9 cellular contexts compared by ENCODE assay signal in genomic region chr6:33577106-33577535, GRCh38. TPM values are rescaled to one million over a fixed set of nuclear protein-coding genes. Genes with fewer than 3 reads are reported as not detected.
DNase-seq lines count a peak whose midpoint lies in the region; ATAC-seq and TF ChIP-seq lines count a peak whose summit lies in the region.
"Had no signal": no experiment of that assay in that cellular context is flagged by ENCODE, and none has a peak within 500 bp of the region (broad histone marks: within the 10 kb centered on the region; RNA-seq: fewer than 3 reads in every experiment).

No MANE protein-coding gene starts in this region.

- H3K4me1 ChIP-seq in IMR-90 (ENCODE audit: control insufficient read depth, insufficient read depth, low read length) (peaks cover 6% of the 10 kb centered on the region), esophagus muscularis mucosa (peaks cover 30 to 46% (median 39%) of the 10 kb centered on the region in 4 donors)

- H4K20me1 ChIP-seq in IMR-90 (ENCODE audit: insufficient read depth, low read length): peaks cover 3% of the 10 kb centered on the region; the same call in 1 of the 2 replicates

- no peak for TF ChIP-seq EP300 in esophagus muscularis mucosa (IDR thresholded peaks at IDR 0.05)

- H3K27ac ChIP-seq in IMR-90 (ENCODE audit: insufficient read depth, low read length) (no peak overlapping the region), esophagus muscularis mucosa (replicated peaks in 1 of 4) (peak overlapping the region; percentile 10 to 91 (median 70)), skin epidermis (peak overlapping the region in 20 of 21 experiments; percentile 11 to 98 (median 92))

- H3K4me3 ChIP-seq in IMR-90 (ENCODE audit: insufficient read depth, low read depth, low read length): no peak overlapping the region
- H3K4me3 ChIP-seq in esophagus muscularis mucosa: no peak overlapping the region
- peak overlapping the region in 1 of 7 experiments; percentile 17 for H3K4me3 ChIP-seq in skin epidermis

- H3K4me1 Mint-ChIP-seq in T-helper 17 cell: peaks cover 19% of the 10 kb centered on the region

- no peak overlapping the region for H4K8ac ChIP-seq in IMR-90 (ENCODE audit: low read depth in 2 of 2, low read length in 2 of 2)

- peak overlapping the region; percentile 99 for H3K4me3 Mint-ChIP-seq in T-helper 17 cell

- H3K9me3 ChIP-seq in IMR-90 (ENCODE audit: control insufficient read depth, insufficient read depth, low read length): no peaks in the 10 kb centered on the region
- H3K9me3 ChIP-seq in T-helper 17 cell (ENCODE audit: control insufficient read depth, low read length, poor library complexity, severe bottlenecking): no peaks in the 10 kb centered on the region
- H3K9me3 ChIP-seq in esophagus muscularis mucosa: no peaks in the 10 kb centered on the region

- H3K23ac ChIP-seq in IMR-90 (ENCODE audit: low read depth, low read length): no peak overlapping the region

- BruUV-seq in IMR-90 (replicated peaks; lab: Mats Ljungman, UMichigan): no TSS peak

- no peak overlapping the region for H3K4ac ChIP-seq in IMR-90 (ENCODE audit: low read depth, low read length)

- intact Hi-C loops in IMR-90 (cut with micrococcal nuclease) (no loop called here), esophagus muscularis mucosa (cut with DNase I) (loop anchor here (10.0 kb wide), 2 partner anchors 122 to 182 kb away; partner anchors contain the start of genes KIFC1 and ZBTB9)

- 100% methylated on average over 1 of the region's 9 CpGs; no CpG with 5 or more reads in 1 of the 2 experiments for whole genome bisulfite sequencing in IMR-90 (ENCODE audit: extremely low coverage in 2 of 2, insufficient read length in 1 of 2), 2 experiments
- 59% methylated on average over 9 of the region's 9 CpGs for WGBS in esophagus muscularis mucosa

- H2BK5ac ChIP-seq in IMR-90 (ENCODE audit: low read depth, low read length, poor library complexity, severe bottlenecking): no peak overlapping the region

- H3K18ac ChIP-seq in IMR-90 (ENCODE audit: low read depth, low read length): no peak overlapping the region

- no peak overlapping the region for H3K14ac ChIP-seq in IMR-90 (replicated peaks; ENCODE audit: low read depth, low read length)

- H2BK15ac ChIP-seq in IMR-90 (ENCODE audit: low read depth, low read length): no peak overlapping the region

- CTCF ChIA-PET in IMR-90 (lab: Yijun Ruan, JAX): no interaction called here

- no peak overlapping the region for H2AK5ac ChIP-seq in IMR-90 (ENCODE audit: low read depth, low read length)

- H4K5ac ChIP-seq in IMR-90 (ENCODE audit: low read depth, low read length): no peak overlapping the region

- no peak overlapping the region for H3K9ac ChIP-seq in IMR-90 (ENCODE audit: low read depth, low read length)

- no peak for TF ChIP-seq POLR2A in IMR-90 (IDR thresholded peaks at IDR 0.05; ENCODE audit: low read depth, low read length)
- TF ChIP-seq POLR2A in esophagus muscularis mucosa (IDR thresholded peaks at IDR 0.05; ENCODE audit: low read depth): no peak

- no peak for TF ChIP-seq RAD21 in IMR-90 (IDR thresholded peaks at IDR 0.05; ENCODE audit: low read length)

- H3K9me1 ChIP-seq in IMR-90 (ENCODE audit: insufficient read depth, low read length): peaks cover 6% of the 10 kb centered on the region; the same call in 1 of the 2 replicates

- H3K56ac ChIP-seq in IMR-90 (ENCODE audit: extremely low read depth, insufficient read depth, low read length): no peak overlapping the region

- no peak overlapping the region for H2BK120ac ChIP-seq in IMR-90 (ENCODE audit: low read depth, low read length)

- peak overlapping the region; percentile 82 for H2AK9ac ChIP-seq in IMR-90 (replicated peaks; ENCODE audit: low read depth, low read length, poor library complexity)

- H3K27me3 ChIP-seq in IMR-90 (ENCODE audit: control insufficient read depth, insufficient read depth, low read length): no peaks in the 10 kb centered on the region
- no peaks in the 10 kb centered on the region for H3K27me3 ChIP-seq in esophagus muscularis mucosa

- in situ Hi-C loops in IMR-90 (cut with MboI; ENCODE audit: low sequenced_read_pairs): no loop called here

- no peak overlapping the region for H3K4me2 ChIP-seq in IMR-90 (ENCODE audit: low read depth, low read length)

- no peaks in the 10 kb centered on the region for H3K27me3 Mint-ChIP-seq in T-helper 17 cell

- no peaks in the 10 kb centered on the region for H3K36me3 Mint-ChIP-seq in T-helper 17 cell (ENCODE audit: low read depth)

- TF ChIP-seq CTCF in IMR-90 (conservative IDR thresholded peaks at IDR 0.05; ENCODE audit: low read depth, low read length): no peak
- TF ChIP-seq CTCF in esophagus muscularis mucosa (IDR thresholded peaks at IDR 0.05): no peak
- TF ChIP-seq CTCF in omental fat pad (IDR thresholded peaks at IDR 0.05): no peak

- ATAC-seq in IMR-90 (ENCODE audit: low read depth) (no peak), T-helper 17 cell (no peak), omental fat pad (ENCODE audit: low FRiP score) (no peak), GM19023 (IDR thresholded peaks at IDR 0.05; ENCODE audit: unreplicated experiment) (no peak), GM18870 (IDR thresholded peaks at IDR 0.05; ENCODE audit: unreplicated experiment) (no peak)

- H3K27ac Mint-ChIP-seq in T-helper 17 cell: peak overlapping the region; percentile 98

- POLR2A ChIA-PET in IMR-90 (lab: Charles Lee; ENCODE audit: unreplicated experiment): no interaction called here

- no peak overlapping the region for H2BK20ac ChIP-seq in IMR-90 (ENCODE audit: low read depth, low read length)

- no peak overlapping the region for H4K91ac ChIP-seq in IMR-90 (ENCODE audit: insufficient read depth, low read depth, low read length)

- H3K79me1 ChIP-seq in IMR-90 (ENCODE audit: low read depth in 1 of 2, low read length in 2 of 2): peaks cover 11 to 38% of the 10 kb centered on the region in 2 experiments

- dilution Hi-C loops in IMR-90 (cut with HindIII; ENCODE audit: low sequenced_read_pairs, unreplicated experiment): no loop called here

- DNase-seq in IMR-90 (no peak), T-helper 17 cell (no peak), esophagus muscularis mucosa (ENCODE audit: extremely low spot score) (no peak), NCI-H2171 treated with DMSO at 0.1 percent for 48 hours (lab: John Stamatoyannopoulos, UW) (no peak), omental fat pad (ENCODE audit: low spot score) (no peak)
- DNase-seq: central memory CD4-positive, alpha-beta T cell had no signal

- peak overlapping the region; percentile 49 for H2AFZ ChIP-seq in IMR-90 (replicated peaks; ENCODE audit: low read length, poor library complexity)

- H3K36me3 ChIP-seq in IMR-90 (ENCODE audit: control insufficient read depth, insufficient read depth, low read length): peaks cover 28% of the 10 kb centered on the region
- H3K36me3 ChIP-seq in esophagus muscularis mucosa: peaks cover 31 to 49% (median 47%) of the 10 kb centered on the region in 4 donors

TF ChIP-seq in IMR-90, 13 proteins besides CTCF, POLR2A, EP300 and RAD21:
- TF ChIP-seq MXI1 (IDR thresholded peaks at IDR 0.05; ENCODE audit: borderline replicate concordance, low read depth, low read length) (no peak), USF2 (IDR thresholded peaks at IDR 0.05; ENCODE audit: low read depth, low read length) (no peak), ELK1 (IDR thresholded peaks at IDR 0.05; ENCODE audit: borderline replicate concordance, low read depth, low read length) (no peak), NFE2L2 (IDR thresholded peaks at IDR 0.05; ENCODE audit: low read depth, low read length) (no peak), BHLHE40 (IDR thresholded peaks at IDR 0.05; ENCODE audit: low read depth, low read length) (no peak), MAFK (IDR thresholded peaks at IDR 0.05; ENCODE audit: low read depth, low read length) (no peak), FOS (IDR thresholded peaks at IDR 0.05; ENCODE audit: low read depth, low read length) (no peak), RFX5 (IDR thresholded peaks at IDR 0.05; ENCODE audit: low read depth, low read length) (no peak), CEBPB (IDR thresholded peaks at IDR 0.05; ENCODE audit: low read depth, low read length) (no peak), MAZ (IDR thresholded peaks at IDR 0.05; ENCODE audit: borderline replicate concordance, low read depth, low read length) (no peak), CHD1 (IDR thresholded peaks at IDR 0.05; ENCODE audit: low read depth, low read length) (no peak), RCOR1 (IDR thresholded peaks at IDR 0.05; ENCODE audit: insufficient replicate concordance, low read length) (no peak), SMC3 (IDR thresholded peaks at IDR 0.05; ENCODE audit: low read depth, low read length) (no peak)

RNA-seq across cellular contexts. Expression of gene BAK1, which starts 3.0 kb away (rescaled TPM):
- 12.0 and 12.5 TPM in 2 replicates for total RNA-seq in IMR-90 (2012; rRNA removed)
- 18.2 and 19.0 TPM in 2 replicates for polyA plus RNA-seq in IMR-90 (2012; rRNA removed)
- 10.5 and 18.3 TPM in 2 replicates for polyA plus RNA-seq in IMR-90 (2012; cell fraction: cytosol; rRNA removed)
- polyA plus RNA-seq in IMR-90 (2012; cell fraction: nucleus; rRNA removed; ENCODE audit: low replicate concordance): 14.4 and 24.2 TPM in 2 replicates
- total RNA-seq in T-helper 17 cell: 10 to 100 TPM; 27.7 to 34.6 TPM
- 10 to 100 TPM in 3 of 4 donors, 1 to 10 TPM in 1; 9.9 to 13.1 (median 11.7) TPM for total RNA-seq in esophagus muscularis mucosa
- total RNA-seq in omental fat pad: 10 to 100 TPM in 3 of 4 donors, 1 to 10 TPM in 1; 6.9 to 22.7 (median 10.9) TPM

RNA-seq across cellular contexts. Expression of gene ITPR3, which starts 44.0 kb away (rescaled TPM):
- 1.6 and 1.7 TPM in 2 replicates for total RNA-seq in IMR-90 (2012; rRNA removed)
- 3.7 and 4.1 TPM in 2 replicates for polyA plus RNA-seq in IMR-90 (2012; rRNA removed)
- 1.3 and 3.6 TPM in 2 replicates for polyA plus RNA-seq in IMR-90 (2012; cell fraction: cytosol; rRNA removed)
- 20.9 and 27.8 TPM in 2 replicates for polyA plus RNA-seq in IMR-90 (2012; cell fraction: nucleus; rRNA removed; ENCODE audit: low replicate concordance)
- 10 to 100 TPM; 48.1 to 48.3 TPM for total RNA-seq in T-helper 17 cell
- total RNA-seq in esophagus muscularis mucosa: 10 to 100 TPM; 12.1 to 24.9 (median 20.5) TPM
- 10 to 100 TPM; 25.7 to 62.0 (median 35.9) TPM for total RNA-seq in omental fat pad
